ENCODE assay signal across 8 cellular contexts in the genomic region with DNA sequence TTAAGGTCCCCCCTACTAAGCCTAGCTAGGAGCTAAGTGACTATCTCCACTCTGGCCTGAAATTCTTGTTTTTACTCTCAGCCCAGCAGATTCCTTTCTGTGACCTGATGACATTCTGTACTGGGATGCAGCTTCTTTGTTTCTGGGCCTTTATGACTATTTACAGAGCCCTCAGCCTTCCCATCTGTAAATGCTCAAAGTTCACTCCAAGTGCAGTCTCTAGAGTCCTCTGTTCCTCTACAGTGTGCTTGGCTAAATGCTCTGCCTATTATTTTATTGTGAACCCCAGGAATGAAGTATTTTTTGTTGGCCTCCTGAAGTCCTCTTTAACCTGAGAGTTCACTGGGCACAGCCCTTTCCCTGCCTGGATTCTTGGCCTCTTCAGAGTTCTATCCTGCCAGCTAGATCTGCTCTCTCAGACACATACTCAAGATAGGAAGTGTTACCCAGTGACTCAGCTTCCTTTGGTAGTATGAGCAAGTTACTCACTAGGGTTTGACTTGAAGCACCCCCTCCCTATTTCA.
DNase-seq lines count a peak whose midpoint lies in the region; ATAC-seq, FAIRE-seq and TF ChIP-seq lines count a peak whose summit lies in the region.

No MANE protein-coding gene starts in this region.

- intact Hi-C loops in Right ventricle myocardium inferior (cut with DNase I) = no loop called here
- intact Hi-C loops in cardiac septum (cut with DNase I) = no loop called here
- intact Hi-C loops in spleen (cut with DNase I; ENCODE audit: low total_unique reads) = no loop called here

- DNase-seq in Right ventricle myocardium inferior (ENCODE audit: missing footprints) (no peak), cardiac septum (ENCODE audit: low spot score) (no peak), HS-5 (ENCODE audit: low read depth) (peak; percentile 26), fibroblast of villous mesenchyme (ENCODE audit: low read depth) (peak; percentile 82), spleen (no peak), D721Med (ENCODE audit: insufficient read length, low spot score) (no peak), endodermal cell (no peak), superior temporal gyrus (ENCODE audit: extremely low spot score) (no peak)

- H3K36me3 ChIP-seq in spleen (no peaks in the 10 kb centered on the region), endodermal cell (ENCODE audit: control insufficient read depth, insufficient read depth, low read length) (no peaks in the 10 kb centered on the region)

- ATAC-seq in Right ventricle myocardium inferior = peak; percentile 92

- H3K4me3 ChIP-seq in fibroblast of villous mesenchyme (ENCODE audit: low read depth, low read length) (no peak overlapping the region), spleen (no peak overlapping the region), endodermal cell (ENCODE audit: low read length) (no peak overlapping the region)

- H3K27me3 ChIP-seq in spleen (replicated peaks in 1 of 7) (no peaks in the 10 kb centered on the region), endodermal cell (ENCODE audit: control insufficient read depth, insufficient read depth, low read length, poor library complexity, severe bottlenecking) (no peaks in the 10 kb centered on the region)

- H3K27ac ChIP-seq in spleen (peak overlapping the region in 7 of 8 donors; percentile 31 to 62 (median 51)), endodermal cell (ENCODE audit: low read depth, low read length) (no peak overlapping the region)

- H3K4me3 Mint-ChIP-seq in endodermal cell = no peak overlapping the region

- TF ChIP-seq CTCF in fibroblast of villous mesenchyme (IDR thresholded peaks at IDR 0.05; ENCODE audit: insufficient read depth, low read depth, low read length) (no peak), spleen (IDR thresholded peaks at IDR 0.05 in 8 of 11, conservative IDR thresholded peaks at IDR 0.05 in 3 of 11) (no peak), D721Med (IDR thresholded peaks at IDR 0.05; ENCODE audit: insufficient read depth, missing control alignments) (no peak), endodermal cell (conservative IDR thresholded peaks at IDR 0.05) (no peak)

- peaks cover 10% of the 10 kb centered on the region for H3K27me3 Mint-ChIP-seq in endodermal cell (ENCODE audit: insufficient read depth)

- no peak for FAIRE-seq in D721Med (lab: Jason Lieb, UNC)

- H3K9me3 ChIP-seq in spleen = peaks cover 0 to 6% (median 0%) of the 10 kb centered on the region in 8 donors
- H3K9me3 ChIP-seq in endodermal cell (ENCODE audit: control insufficient read depth, low read length) = no peaks in the 10 kb centered on the region

- no peak overlapping the region for H3K27ac Mint-ChIP-seq in endodermal cell

- H3K9me3 Mint-ChIP-seq in endodermal cell = peaks cover 9% of the 10 kb centered on the region

- peaks cover 10% of the 10 kb centered on the region for H3K4me1 Mint-ChIP-seq in endodermal cell

- no peak overlapping the region for H3K9ac ChIP-seq in endodermal cell (ENCODE audit: extremely low read depth, low read length, poor library complexity, severe bottlenecking)

- no peaks in the 10 kb centered on the region for H3K36me3 Mint-ChIP-seq in endodermal cell (ENCODE audit: low read depth)

- TF ChIP-seq POLR2A in spleen (IDR thresholded peaks at IDR 0.05) = no peak

- H3K4me1 ChIP-seq in spleen (peaks cover 0 to 12% (median 2%) of the 10 kb centered on the region in 6 donors), endodermal cell (ENCODE audit: control insufficient read depth, insufficient read depth, low read length) (no peaks in the 10 kb centered on the region)

Comparison
In these comparisons a context has a peak if more than half of its experiments do, and no peak if none do; other contexts are left out.
1. DNase-seq: peak in HS-5 (single experiment) and fibroblast of villous mesenchyme (single experiment); none in Right ventricle myocardium inferior (single experiment), cardiac septum (single experiment), spleen (single experiment), D721Med (single experiment), endodermal cell (single experiment) and superior temporal gyrus (single experiment).